Comparison of ENCODE assay signal across 9 cellular contexts in the genomic region with DNA sequence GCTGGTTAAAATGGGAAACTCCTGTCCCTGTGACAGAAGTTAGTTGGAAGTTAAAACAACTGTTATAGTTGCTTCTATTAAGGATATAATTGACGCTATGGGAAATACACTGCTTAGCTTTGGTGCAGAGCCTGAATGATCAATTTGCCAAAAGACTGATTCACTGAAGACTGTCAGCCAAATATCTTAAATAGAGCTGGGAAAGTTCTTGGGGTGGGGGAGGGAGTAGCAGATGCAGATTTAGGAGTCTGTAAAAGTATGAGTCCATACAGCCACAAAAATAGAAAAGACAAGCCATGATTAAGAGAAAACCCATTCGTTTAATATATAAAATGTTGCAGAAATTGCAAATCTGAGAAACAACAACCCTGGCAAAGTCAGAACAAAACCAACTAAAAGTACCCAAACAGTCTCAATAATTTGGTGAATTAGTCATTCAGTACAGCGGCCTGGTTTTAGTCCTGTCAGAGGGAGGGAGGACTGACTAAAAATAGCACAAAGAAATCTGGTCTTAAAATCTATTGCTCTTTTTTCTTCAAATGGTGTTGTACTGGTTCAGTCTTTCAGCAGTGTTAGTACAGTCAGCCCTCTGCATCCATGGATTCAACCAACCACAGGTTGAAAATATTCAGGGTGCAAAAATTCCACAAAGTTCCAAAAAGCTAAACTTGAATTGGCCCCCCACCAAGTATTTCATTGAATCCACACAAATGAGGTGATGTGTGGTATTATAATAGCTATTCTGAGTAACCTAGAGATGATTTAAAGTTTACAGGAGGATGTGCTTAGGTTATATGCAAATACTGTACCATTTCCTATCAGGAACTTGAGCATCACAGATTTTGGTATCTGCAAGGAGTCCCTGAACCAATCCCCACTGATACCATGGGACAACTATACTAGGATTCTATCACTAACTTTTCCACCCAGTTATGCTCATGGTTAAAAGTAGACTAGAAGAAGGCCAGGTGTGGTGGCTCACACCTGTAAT. TPM values are rescaled to one million over a fixed set of nuclear protein-coding genes. Genes with fewer than 3 reads are reported as not detected.
DNase-seq lines count a peak whose midpoint lies in the region; ATAC-seq and TF ChIP-seq lines count a peak whose summit lies in the region.
"Had no signal": no experiment of that assay in that cellular context is flagged by ENCODE, and none has a peak within 500 bp of the region (broad histone marks: within the 10 kb centered on the region; RNA-seq: fewer than 3 reads in every experiment).

No MANE protein-coding gene starts in this region.

- no peaks in the 10 kb centered on the region for H3K9me3 Mint-ChIP-seq in activated naive CD8-positive, alpha-beta T cell treated with anti-CD3 and anti-CD28 coated beads, Interleukin-2, amount 50 U/mL, for 24 hours

- no peak for DNase-seq in activated naive CD8-positive, alpha-beta T cell treated with anti-CD3 and anti-CD28 coated beads, Interleukin-2, amount 50 U/mL, for 24 hours
- DNase-seq in sigmoid colon: no peak
- DNase-seq in SW 1271 (lab: John Stamatoyannopoulos, UW): no peak
- DNase-seq in ureter (ENCODE audit: low spot score): no peak
- DNase-seq in NCI-H82 (lab: John Stamatoyannopoulos, UW): no peak
- no peak for DNase-seq in NCI-H146 treated with DMSO at 0.1 percent for 48 hours (lab: John Stamatoyannopoulos, UW; ENCODE audit: unreplicated experiment)

- ATAC-seq in GM18511 (IDR thresholded peaks at IDR 0.05; ENCODE audit: unreplicated experiment) (peak; percentile 81), HG02798 (IDR thresholded peaks at IDR 0.05; ENCODE audit: poor library complexity, unreplicated experiment) (peak; percentile 57)
- peak; percentile 86 for ATAC-seq in activated naive CD8-positive, alpha-beta T cell treated with anti-CD3 and anti-CD28 coated beads, Interleukin-2, amount 50 U/mL, for 24 hours

- H3K27ac Mint-ChIP-seq in activated naive CD8-positive, alpha-beta T cell treated with anti-CD3 and anti-CD28 coated beads, Interleukin-2, amount 50 U/mL, for 24 hours: peak overlapping the region; percentile 90

- H3K27me3 ChIP-seq in sigmoid colon: no peaks in the 10 kb centered on the region

- WGBS in sigmoid colon, 2 donors: 58 to 87% methylated on average over 3 of the region's 3 CpGs

- H3K36me3 ChIP-seq in sigmoid colon: peaks cover 0 to 11% (median 0%) of the 10 kb centered on the region in 4 donors

- peak overlapping the region in 3 of 4 donors; percentile 23 to 55 (median 38) for H3K27ac ChIP-seq in sigmoid colon
- H3K27ac ChIP-seq: HL-60 had no signal

- TF ChIP-seq POLR2A in sigmoid colon (IDR thresholded peaks at IDR 0.05): no peak

- no peaks in the 10 kb centered on the region for H3K9me3 ChIP-seq in sigmoid colon

- H3K27me3 Mint-ChIP-seq in activated naive CD8-positive, alpha-beta T cell treated with anti-CD3 and anti-CD28 coated beads, Interleukin-2, amount 50 U/mL, for 24 hours: no peaks in the 10 kb centered on the region

- peaks cover 0 to 26% (median 24%) of the 10 kb centered on the region in 4 donors for H3K4me1 ChIP-seq in sigmoid colon

- peak overlapping the region; percentile 39 for H3K4me3 Mint-ChIP-seq in activated naive CD8-positive, alpha-beta T cell treated with anti-CD3 and anti-CD28 coated beads, Interleukin-2, amount 50 U/mL, for 24 hours

- intact Hi-C loops in sigmoid colon (cut with DNase I): no loop called here

- H3K4me3 ChIP-seq in sigmoid colon: no peak overlapping the region

- H3K36me3 Mint-ChIP-seq in activated naive CD8-positive, alpha-beta T cell treated with anti-CD3 and anti-CD28 coated beads, Interleukin-2, amount 50 U/mL, for 24 hours (ENCODE audit: low read depth): peaks cover 52% of the 10 kb centered on the region

- no peak for TF ChIP-seq CTCF in sigmoid colon (IDR thresholded peaks at IDR 0.05)

- TF ChIP-seq EP300 in sigmoid colon (IDR thresholded peaks at IDR 0.05): no peak

- H3K4me1 Mint-ChIP-seq in activated naive CD8-positive, alpha-beta T cell treated with anti-CD3 and anti-CD28 coated beads, Interleukin-2, amount 50 U/mL, for 24 hours: peaks cover 70% of the 10 kb centered on the region

RNA-seq across cellular contexts. Expression of gene STK17A, which starts 30.0 kb away (rescaled TPM):
- 10 to 100 TPM in 3 of 4 donors, 1 to 10 TPM in 1; 9.3 to 22.3 (median 11.9) TPM for total RNA-seq in sigmoid colon
- 10 to 100 TPM; 16.8 to 29.6 (median 26.6) TPM for polyA plus RNA-seq in sigmoid colon
- total RNA-seq in ureter: 7.7 TPM
